ENCODE assay signal across 8 cellular contexts in the genomic region with DNA sequence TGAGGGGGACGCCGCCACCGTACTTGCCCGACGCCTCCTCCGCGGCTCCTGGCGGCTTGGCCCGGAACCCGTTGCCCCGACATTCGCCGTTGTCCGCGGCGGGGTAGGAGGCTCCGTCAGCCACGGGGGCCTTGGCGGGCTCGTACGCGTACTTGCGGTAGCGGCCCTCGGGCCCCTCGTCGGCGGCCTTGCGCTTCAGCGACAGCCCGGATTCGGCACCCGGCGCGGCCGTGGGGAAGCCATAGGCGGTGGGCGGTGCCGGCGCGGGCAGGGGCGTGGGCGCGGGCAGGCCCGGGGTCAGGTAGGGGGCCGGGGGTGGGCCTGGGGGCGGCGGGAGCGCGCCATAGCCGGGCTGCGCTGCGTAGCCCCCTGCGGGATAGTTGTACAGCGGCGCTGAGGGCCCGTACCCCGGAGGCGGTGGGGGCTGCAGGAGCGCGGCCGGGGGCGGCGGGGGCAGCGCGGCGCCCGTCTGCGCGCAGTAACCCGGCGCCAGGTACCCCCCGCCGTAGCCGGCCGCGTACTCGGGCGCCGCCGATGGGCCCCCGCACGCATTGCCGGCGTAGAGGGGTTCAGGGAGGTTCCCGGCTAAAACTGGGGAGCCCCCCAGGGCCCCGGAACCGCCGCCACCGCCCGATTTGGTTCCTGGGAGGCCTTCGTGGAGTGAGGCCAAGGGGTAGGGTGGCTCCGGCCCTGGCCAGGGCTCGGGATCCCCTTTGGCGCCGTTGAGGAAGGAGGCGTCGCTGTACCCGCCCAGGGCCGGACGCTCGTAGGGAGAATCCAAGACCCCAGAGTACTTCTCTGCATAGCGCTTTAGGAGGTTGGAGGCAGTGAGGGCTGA. TPM values are rescaled to one million over a fixed set of nuclear protein-coding genes. Genes with fewer than 3 reads are reported as not detected.
DNase-seq lines count a peak whose midpoint lies in the region; ATAC-seq and TF ChIP-seq lines count a peak whose summit lies in the region.

No MANE protein-coding gene starts in this region.

- H3K36me3 ChIP-seq in GM23248 (ENCODE audit: low read depth): no peaks in the 10 kb centered on the region
- H3K36me3 ChIP-seq in smooth muscle cell (ENCODE audit: low read depth): no peaks in the 10 kb centered on the region
- no peaks in the 10 kb centered on the region for H3K36me3 ChIP-seq in Caco-2 (ENCODE audit: control insufficient read depth, insufficient read depth, low read length)

- ATAC-seq in GM19328 (IDR thresholded peaks at IDR 0.05; ENCODE audit: unreplicated experiment): no peak
- no peak for ATAC-seq in GM21515 (IDR thresholded peaks at IDR 0.05; ENCODE audit: unreplicated experiment)
- ATAC-seq in HG03442 (IDR thresholded peaks at IDR 0.05; ENCODE audit: unreplicated experiment): no peak

- CTCF ChIA-PET in activated CD4-positive, alpha-beta T cell treated with anti-CD3 and anti-CD28 coated beads, Interleukin-2, amount 10 ng/mL, durations not matched to agents 7 days and 5 days (lab: Charles Lee): interaction anchor here (0.6 to 1.0 kb wide), 4 partner anchors 8 to 203 kb away, joined by 3 to 7 read pairs (median 4); no protein-coding TSS in a partner anchor
- CTCF ChIA-PET in Caco-2 (lab: Charles Lee): interaction anchor here (0.7 to 3.2 kb wide), 16 partner anchors 11 to 410 kb away, joined by 3 to 22 read pairs (median 4); a partner anchor contains a TSS

- no peaks in the 10 kb centered on the region for H3K9me3 Mint-ChIP-seq in activated CD4-positive, alpha-beta T cell treated with anti-CD3 and anti-CD28 coated beads, Interleukin-2, amount 10 ng/mL, durations not matched to agents 7 days and 5 days
- no peaks in the 10 kb centered on the region for H3K9me3 Mint-ChIP-seq in Caco-2 (ENCODE audit: unreplicated experiment)

- peaks cover 20% of the 10 kb centered on the region for H3F3A ChIP-seq in GM23248 (ENCODE audit: insufficient read depth)
- H3F3A ChIP-seq in smooth muscle cell (ENCODE audit: low read depth): peaks cover 9% of the 10 kb centered on the region

- peak overlapping the region; percentile 86 for H3K4me2 ChIP-seq in GM23248 (ENCODE audit: unreplicated experiment)
- H3K4me2 ChIP-seq in smooth muscle cell: peak overlapping the region; percentile 90

- no peaks in the 10 kb centered on the region for H3K9me2 ChIP-seq in GM23248 (ENCODE audit: insufficient read depth)

- no TSS peak for BruUV-seq in Caco-2 (replicated peaks; lab: Mats Ljungman, UMichigan)

- WGBS in GM23248 (ENCODE audit: low coverage in 1 of 2, low lambda C conversion rate in 2 of 2, missing lambda C conversion rate in 2 of 2), 2 experiments: 10% methylated on average over 71 to 99 of the region's 103 CpGs
- 36% methylated on average over 51 of the region's 103 CpGs for WGBS in smooth muscle cell (ENCODE audit: low lambda C conversion rate)

- H3K4me3 Mint-ChIP-seq in activated CD4-positive, alpha-beta T cell treated with anti-CD3 and anti-CD28 coated beads, Interleukin-2, amount 10 ng/mL, durations not matched to agents 7 days and 5 days: peak overlapping the region; percentile 55
- no peak overlapping the region for H3K4me3 Mint-ChIP-seq in Caco-2 (ENCODE audit: unreplicated experiment)

- H3K27me3 ChIP-seq in GM23248 (replicated peaks; ENCODE audit: insufficient read depth): no peaks in the 10 kb centered on the region
- H3K27me3 ChIP-seq in smooth muscle cell (ENCODE audit: low read depth): no peaks in the 10 kb centered on the region
- no peaks in the 10 kb centered on the region for H3K27me3 ChIP-seq in Caco-2 (replicated peaks; ENCODE audit: control insufficient read depth, insufficient read depth, low read length)

- POLR2A ChIA-PET in activated CD4-positive, alpha-beta T cell treated with anti-CD3 and anti-CD28 coated beads, Interleukin-2, amount 10 ng/mL, durations not matched to agents 7 days and 5 days (lab: Charles Lee): no interaction called here
- POLR2A ChIA-PET in Caco-2 (lab: Charles Lee): no interaction called here

- H3K27ac Mint-ChIP-seq in activated CD4-positive, alpha-beta T cell treated with anti-CD3 and anti-CD28 coated beads, Interleukin-2, amount 10 ng/mL, durations not matched to agents 7 days and 5 days: peak overlapping the region; percentile 50
- H3K27ac Mint-ChIP-seq in Caco-2 (ENCODE audit: unreplicated experiment): no peak overlapping the region

- peaks cover 8% of the 10 kb centered on the region for H3K27me3 Mint-ChIP-seq in activated CD4-positive, alpha-beta T cell treated with anti-CD3 and anti-CD28 coated beads, Interleukin-2, amount 10 ng/mL, durations not matched to agents 7 days and 5 days
- no peaks in the 10 kb centered on the region for H3K27me3 Mint-ChIP-seq in Caco-2 (ENCODE audit: insufficient read depth, unreplicated experiment)

- TF ChIP-seq CTCF in smooth muscle cell (IDR thresholded peaks at IDR 0.05; ENCODE audit: borderline replicate concordance, insufficient read depth, poor library complexity, severe bottlenecking) (no peak), Caco-2 (IDR thresholded peaks at IDR 0.05; ENCODE audit: insufficient read depth in 1 of 2, low read depth in 1 of 2, low read length in 1 of 2, severe bottlenecking in 1 of 2, unreplicated experiment in 1 of 2) (no peak)

- H4K20me1 ChIP-seq in GM23248 (ENCODE audit: insufficient read depth) (no peaks in the 10 kb centered on the region), smooth muscle cell (ENCODE audit: low read depth) (peaks cover 24% of the 10 kb centered on the region)

- H3K36me3 Mint-ChIP-seq in activated CD4-positive, alpha-beta T cell treated with anti-CD3 and anti-CD28 coated beads, Interleukin-2, amount 10 ng/mL, durations not matched to agents 7 days and 5 days (ENCODE audit: low read depth): no peaks in the 10 kb centered on the region
- H3K36me3 Mint-ChIP-seq in Caco-2 (ENCODE audit: insufficient read depth, unreplicated experiment): peaks cover 5% of the 10 kb centered on the region

- DNase-seq in GM23248 (peak; percentile 63), germinal center (ENCODE audit: low spot score) (peak; percentile 28), smooth muscle cell (lab: John Stamatoyannopoulos, UW; ENCODE audit: unreplicated experiment) (no peak), Caco-2 (no peak)
- DNase-seq in activated CD4-positive, alpha-beta T cell treated with anti-CD3 and anti-CD28 coated beads, Interleukin-2, amount 10 ng/mL, durations not matched to agents 7 days and 5 days: no peak

- in situ Hi-C loops in GM23248 (cut with MboI): loop anchor here (10.0 kb wide), 1 partner anchor 397 kb away; a partner anchor contains a TSS

- H3K27ac ChIP-seq in GM23248 (peak overlapping the region; percentile 85), smooth muscle cell (ENCODE audit: low read depth) (peak overlapping the region; percentile 24)

- H3K9ac ChIP-seq in GM23248 (peak overlapping the region; percentile 88), smooth muscle cell (ENCODE audit: low read depth) (peak overlapping the region; percentile 66)

- H2AFZ ChIP-seq in GM23248 (peak overlapping the region; percentile 56), smooth muscle cell (ENCODE audit: low read depth) (peak overlapping the region; percentile 98)

- H3K4me1 ChIP-seq in GM23248 (ENCODE audit: insufficient read depth) (peaks cover 16% of the 10 kb centered on the region), smooth muscle cell (ENCODE audit: low read depth) (peaks cover 9% of the 10 kb centered on the region), Caco-2 (peaks cover 11% of the 10 kb centered on the region)

- peaks cover 19% of the 10 kb centered on the region for H3K4me1 Mint-ChIP-seq in activated CD4-positive, alpha-beta T cell treated with anti-CD3 and anti-CD28 coated beads, Interleukin-2, amount 10 ng/mL, durations not matched to agents 7 days and 5 days
- H3K4me1 Mint-ChIP-seq in Caco-2 (ENCODE audit: low read depth, unreplicated experiment): peaks cover 11% of the 10 kb centered on the region

- H3K4me3 ChIP-seq in GM23248 (peak overlapping the region; percentile 86), smooth muscle cell (peak overlapping the region; percentile 64), Caco-2 (ENCODE audit: low read depth, low read length) (no peak overlapping the region)

- H3K9me3 ChIP-seq in GM23248 (ENCODE audit: low read depth) (no peaks in the 10 kb centered on the region), smooth muscle cell (replicated peaks; ENCODE audit: low read depth) (no peaks in the 10 kb centered on the region), Caco-2 (no peaks in the 10 kb centered on the region)

- intact Hi-C loops in Caco-2 (cut with micrococcal nuclease; ENCODE audit: unreplicated experiment): no loop called here

- H3K79me2 ChIP-seq in GM23248 (ENCODE audit: insufficient read depth): peaks cover 21% of the 10 kb centered on the region
- no peaks in the 10 kb centered on the region for H3K79me2 ChIP-seq in smooth muscle cell (ENCODE audit: low read depth)

RNA-seq across cellular contexts. Expression of a gene that starts 26.9 kb away (rescaled TPM):
- total RNA-seq in GM23248 (2014; rRNA removed; shearing (Covaris generic)): 0.32 and 0.76 TPM in 2 replicates
- 0.13 and 0.23 TPM in 2 replicates for polyA plus RNA-seq in GM23248 (2016; fragmentation: Nextera tagmentation; extraction: Ambion mirVana)
- total RNA-seq in activated CD4-positive, alpha-beta T cell treated with anti-CD3 and anti-CD28 coated beads, Interleukin-2, amount 10 ng/mL, durations not matched to agents 7 days and 5 days: under 1 TPM; 0.17 to 0.19 TPM
- total RNA-seq in smooth muscle cell: 2.3 and 2.7 TPM in 2 replicates
- polyA plus RNA-seq in smooth muscle cell: 1.1 TPM in 2 replicates
- total RNA-seq in Caco-2 (2022): 3.5 and 3.6 TPM in 2 replicates

Comparison
In these comparisons a context has a peak if more than half of its experiments do, and no peak if none do; other contexts are left out.
1. DNase-seq: peak in GM23248 (single experiment) and germinal center (single experiment); none in activated CD4-positive, alpha-beta T cell treated with anti-CD3 and anti-CD28 coated beads, Interleukin-2, amount 10 ng/mL, durations not matched to agents 7 days and 5 days (single experiment), smooth muscle cell (single experiment) and Caco-2 (0 of 2).